Comparison of ENCODE assay signal across 9 cellular contexts in genomic region chr19:41427647-41428480, GRCh38. TPM values are rescaled to one million over a fixed set of nuclear protein-coding genes. Genes with fewer than 3 reads are reported as not detected.
DNase-seq lines count a peak whose midpoint lies in the region; ATAC-seq and TF ChIP-seq lines count a peak whose summit lies in the region.
"Had no signal": no experiment of that assay in that cellular context is flagged by ENCODE, and none has a peak within 500 bp of the region (broad histone marks: within the 10 kb centered on the region; RNA-seq: fewer than 3 reads in every experiment).

No MANE protein-coding gene starts in this region.

- H3K4me3 ChIP-seq in GM08714 (ENCODE audit: low read length) = peak overlapping the region; percentile 39; the same call in 1 of the 2 replicates
- peak overlapping the region; percentile 74 for H3K4me3 ChIP-seq in SJCRH30
- peak overlapping the region; percentile 50 for H3K4me3 ChIP-seq in iPS-15b (ENCODE audit: low read depth, low read length)
- H3K4me3 ChIP-seq in spleen = peak overlapping the region in 7 of 8 donors; percentile 20 to 67 (median 43)

- no peak for TF ChIP-seq POLR2A in spleen (IDR thresholded peaks at IDR 0.05)

- H3K36me3 ChIP-seq in SJCRH30 (peaks cover 9% of the 10 kb centered on the region), iPS-15b (ENCODE audit: control insufficient read depth, insufficient read depth, low read length) (peaks cover 32% of the 10 kb centered on the region), spleen (peaks cover 0 to 69% (median 51%) of the 10 kb centered on the region in 6 donors)

- H3K27ac ChIP-seq in SJCRH30 = peak overlapping the region; percentile 87
- H3K27ac ChIP-seq in angular gyrus (ENCODE audit: low read depth, low read length) = peak overlapping the region; percentile 37
- peak overlapping the region; percentile 48 to 93 (median 84) for H3K27ac ChIP-seq in spleen

- H3K9ac ChIP-seq in iPS-15b (ENCODE audit: low read depth, low read length) = peak overlapping the region; percentile 29

- intact Hi-C loops in spleen (cut with DNase I; ENCODE audit: low total_unique reads) = no loop called here

- no peaks in the 10 kb centered on the region for H3K9me3 ChIP-seq in SJCRH30 (replicated peaks)
- H3K9me3 ChIP-seq in iPS-15b (ENCODE audit: control insufficient read depth, insufficient read depth, low read length) = no peaks in the 10 kb centered on the region
- no peaks in the 10 kb centered on the region for H3K9me3 ChIP-seq in spleen

- H3K27me3 ChIP-seq in SJCRH30 (no peaks in the 10 kb centered on the region), iPS-15b (ENCODE audit: control insufficient read depth, insufficient read depth, low read length) (no peaks in the 10 kb centered on the region), spleen (replicated peaks in 1 of 7) (no peaks in the 10 kb centered on the region)

- WGBS in spleen, 5 donors = 4 to 18% (median 11%) methylated on average over 20 to 23 of the region's 23 CpGs

- H3K4me1 ChIP-seq in SJCRH30 = peaks cover 19% of the 10 kb centered on the region
- peaks cover 3% of the 10 kb centered on the region for H3K4me1 ChIP-seq in iPS-15b (ENCODE audit: control insufficient read depth, insufficient read depth, low read length)
- peaks cover 15 to 77% (median 45%) of the 10 kb centered on the region in 6 donors for H3K4me1 ChIP-seq in spleen

- no peak for TF ChIP-seq CTCF in spleen (IDR thresholded peaks at IDR 0.05 in 8 of 11, conservative IDR thresholded peaks at IDR 0.05 in 3 of 11)

- DNase-seq in SJCRH30 = peak; percentile 71 to 75
- no peak for DNase-seq in spleen

- ATAC-seq in HG02678 (IDR thresholded peaks at IDR 0.05; ENCODE audit: unreplicated experiment) (no peak), HG03095 (IDR thresholded peaks at IDR 0.05; ENCODE audit: unreplicated experiment) (no peak), GM19463 (IDR thresholded peaks at IDR 0.05; ENCODE audit: unreplicated experiment) (no peak)

RNA-seq across cellular contexts. Expression of gene B3GNT8, which starts 0.7 kb away (rescaled TPM):
- 10.6 TPM in 2 replicates for total RNA-seq in SJCRH30 (2014; rRNA removed; shearing (Covaris generic))
- 10 to 100 TPM in 6 of 7 donors, 1 to 10 TPM in 1; 7.0 to 30.3 (median 11.4) TPM for total RNA-seq in spleen
- polyA plus RNA-seq in spleen = 1 to 10 TPM; 1.8 to 9.8 (median 4.0) TPM

RNA-seq across cellular contexts. Expression of gene DMAC2, which starts 11.8 kb away (rescaled TPM):
- 88.6 and 91.7 TPM in 2 replicates for total RNA-seq in SJCRH30 (2014; rRNA removed; shearing (Covaris generic))
- total RNA-seq in spleen = 10 to 100 TPM; 25.6 to 34.4 (median 30.4) TPM
- polyA plus RNA-seq in spleen = 10 to 100 TPM; 19.2 to 36.5 (median 27.7) TPM

RNA-seq across cellular contexts. Expression of gene ERICH4, which starts 15.1 kb away (rescaled TPM):
- not detected in 2 replicates for total RNA-seq in SJCRH30 (2014; rRNA removed; shearing (Covaris generic))
- total RNA-seq in spleen = under 1 TPM in 1 of 7 donors, not detected in 6; 0.65 TPM
- polyA plus RNA-seq in spleen = not detected
- total RNA-seq: renal cortical epithelial cell had no signal

RNA-seq across cellular contexts. Expression of gene BCKDHA, which starts 30.2 kb away (rescaled TPM):
- 59.3 and 64.2 TPM in 2 replicates for total RNA-seq in SJCRH30 (2014; rRNA removed; shearing (Covaris generic))
- 10 to 100 TPM; 10.3 to 55.6 (median 28.3) TPM for total RNA-seq in spleen
- polyA plus RNA-seq in spleen = 10 to 100 TPM; 28.0 to 34.9 (median 29.9) TPM

RNA-seq across cellular contexts. Expression of gene EXOSC5, which starts 30.7 kb away (rescaled TPM):
- 59.9 and 68.6 TPM in 2 replicates for total RNA-seq in SJCRH30 (2014; rRNA removed; shearing (Covaris generic))
- total RNA-seq in spleen = 10 to 100 TPM; 10.1 to 21.0 (median 14.0) TPM
- 10 to 100 TPM; 32.1 to 53.8 (median 42.3) TPM for polyA plus RNA-seq in spleen

Comparison
In these comparisons a context has a peak if more than half of its experiments do, and no peak if none do; other contexts are left out.
1. H3K27ac ChIP-seq: peak in every context shown above with its lines; median percentile 87 in SJCRH30; 84 in spleen; 37 in angular gyrus.